ENCODE assay signal across 1 cellular context in genomic region chr20:38447251-38447661, GRCh38.
A peak's percentile ranks its signal among the peaks of the same experiment; 100 is the strongest.
TF ChIP-seq lines count a peak whose summit lies in the region.

No MANE protein-coding gene starts in this region.

TF ChIP-seq in HepG2, 621 proteins besides CTCF, POLR2A, EP300 and RAD21 (continued from another document):
- no peak for TF ChIP-seq ZNF574 (CRISPR knock-in tag; IDR thresholded peaks at IDR 0.05)
- 0 out of 2 replicates have a peak, but pooled peaks have one; percentile 2 for TF ChIP-seq ZNF121 (CRISPR knock-in tag; IDR thresholded peaks at IDR 0.05)
- TF ChIP-seq SIN3B (IDR thresholded peaks at IDR 0.05; ENCODE audit: low read length) = 0 out of 2 replicates have a peak, but pooled peaks have one; percentile 3
- no peak for TF ChIP-seq ELF1 (CRISPR knock-in tag; IDR thresholded peaks at IDR 0.05)
- TF ChIP-seq ZNF33B (CRISPR knock-in tag; IDR thresholded peaks at IDR 0.05) = 0 out of 2 replicates have a peak, but pooled peaks have one; percentile 10
- no peak for TF ChIP-seq ZFX (CRISPR knock-in tag; IDR thresholded peaks at IDR 0.05; ENCODE audit: low read depth)
- peak; percentile 94 for TF ChIP-seq RFX5 (IDR thresholded peaks at IDR 0.05; ENCODE audit: low read depth, low read length)
- TF ChIP-seq YY1 (IDR thresholded peaks at IDR 0.05; ENCODE audit: insufficient read depth, insufficient replicate concordance, low read depth, low read length) = peak; percentile 59
- no peak for TF ChIP-seq ZNF567 (CRISPR knock-in tag; IDR thresholded peaks at IDR 0.05; ENCODE audit: borderline replicate concordance)
- TF ChIP-seq HOXA5 (CRISPR knock-in tag; IDR thresholded peaks at IDR 0.05) = no peak
- TF ChIP-seq ZNF18 (CRISPR knock-in tag; IDR thresholded peaks at IDR 0.05; ENCODE audit: insufficient replicate concordance) = no peak
- no peak for TF ChIP-seq RFX3 (CRISPR knock-in tag; IDR thresholded peaks at IDR 0.05)
- no peak for TF ChIP-seq CBX2 (IDR thresholded peaks at IDR 0.05; ENCODE audit: low read depth, low read length)
- TF ChIP-seq CBX2 (CRISPR knock-in tag; IDR thresholded peaks at IDR 0.05; ENCODE audit: low read depth) = no peak
- TF ChIP-seq IKZF4 (CRISPR knock-in tag; IDR thresholded peaks at IDR 0.05; ENCODE audit: borderline replicate concordance, low read depth, not compliant biosample characterization) = peak; percentile 4
- peak; percentile 13 for TF ChIP-seq TBL1XR1 (IDR thresholded peaks at IDR 0.05; ENCODE audit: borderline replicate concordance, low read length, partially characterized antibody)
- 0 out of 2 replicates have a peak, but pooled peaks have one; percentile 4 for TF ChIP-seq ZNF572 (CRISPR knock-in tag; IDR thresholded peaks at IDR 0.05)
